8 cellular contexts compared by ENCODE assay signal in the genomic region with DNA sequence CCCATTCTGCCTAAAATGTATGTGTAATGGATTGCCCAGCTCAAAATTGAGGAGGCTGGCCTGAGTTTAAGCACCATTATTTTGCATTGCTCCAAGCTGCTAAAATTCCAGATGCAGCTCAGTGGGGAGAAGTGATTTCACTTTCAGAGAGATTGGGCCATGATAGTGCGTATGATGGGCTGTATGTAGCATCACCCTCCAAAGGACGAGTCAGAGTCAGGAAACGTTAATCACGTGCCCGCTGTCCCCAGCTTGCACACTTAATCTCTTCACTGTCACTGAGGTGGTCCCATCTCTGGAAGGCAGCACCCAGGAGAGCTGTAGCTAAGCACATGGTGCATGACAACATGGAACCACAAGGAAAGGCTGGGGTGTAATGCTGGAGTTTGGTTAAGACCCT.
DNase-seq lines count a peak whose midpoint lies in the region; ATAC-seq and TF ChIP-seq lines count a peak whose summit lies in the region.
"Not testable (repeated sequence)": the region's sequence is repeated elsewhere in the genome, so short reads cannot be mapped to it uniquely, and the experiment has no call there.

No MANE protein-coding gene starts in this region.

- H3K27ac ChIP-seq in DOHH2 (ENCODE audit: low read depth, low read length) (peak overlapping the region; percentile 49; the same call in 1 of the 2 replicates), OCI-LY3 (ENCODE audit: low read length) (peak overlapping the region; percentile 83)

- POLR2A ChIA-PET in activated B cell treated with CpG ODN at 0.5 μM for 24 hours (lab: Charles Lee); activated CD4-positive, alpha-beta memory T cell treated with anti-CD3 and anti-CD28 coated beads for 36 hours (lab: Charles Lee): not testable (repeated sequence)

- ATAC-seq in activated B cell treated with CpG ODN at 0.5 μM for 24 hours (ENCODE audit: low read depth) = peak; percentile 27
- peak; percentile 54 to 68 for ATAC-seq in activated T-cell treated with anti-CD3 and anti-CD28 coated beads, Interleukin-2, amount 50 U/mL, for 72 hours (replicated peaks in 1 of 2)
- ATAC-seq in stimulated activated memory B cell treated with anti-CD40 and anti-IgM and Interleukin-4, amounts not matched to agents 10 μg/mL and 1 μg/mL and 100 μg/mL, for 72 hours = peak; percentile 49

- H3K9ac ChIP-seq in OCI-LY3 (ENCODE audit: low read length) = not testable (repeated sequence)

- not testable (repeated sequence) for H3K4me1 Mint-ChIP-seq in activated B cell treated with CpG ODN at 0.5 μM for 24 hours; activated T-cell treated with anti-CD3 and anti-CD28 coated beads, Interleukin-2, amount 50 U/mL, for 72 hours (ENCODE audit: low read depth); activated naive CD8-positive, alpha-beta T cell (ENCODE audit: low read depth); stimulated activated memory B cell treated with anti-CD40 and anti-IgM and Interleukin-4, amounts not matched to agents 10 μg/mL and 1 μg/mL and 100 μg/mL, for 72 hours
- H3K4me1 Mint-ChIP-seq in activated CD4-positive, alpha-beta memory T cell treated with anti-CD3 and anti-CD28 coated beads for 36 hours (ENCODE audit: low read depth) = peaks cover 22% of the 10 kb centered on the region

- H3K79me2 ChIP-seq in DOHH2 (ENCODE audit: control insufficient read depth, low read length); OCI-LY3 (ENCODE audit: low read length): not testable (repeated sequence)

- intact Hi-C loops in activated B cell treated with CpG ODN at 0.5 μM for 24 hours (cut with micrococcal nuclease); activated CD4-positive, alpha-beta memory T cell treated with anti-CD3 and anti-CD28 coated beads for 36 hours (cut with micrococcal nuclease): not testable (repeated sequence)

- DNase-seq in activated B cell treated with CpG ODN at 0.5 μM for 24 hours; activated T-cell treated with anti-CD3 and anti-CD28 coated beads, Interleukin-2, amount 50 U/mL, for 72 hours: not testable (repeated sequence)
- DNase-seq in activated CD4-positive, alpha-beta memory T cell treated with anti-CD3 and anti-CD28 coated beads for 36 hours = peak; percentile 49
- DNase-seq in stimulated activated CD4-positive, alpha-beta T cell treated with anti-CD3 and anti-CD28 coated beads, Interleukin-15, amount 100 ng/mL, for 24 hours = peak; percentile 28

- H3K4me3 ChIP-seq in DOHH2 (ENCODE audit: low read length) = peak overlapping the region; percentile 42; the same call in 1 of the 2 replicates
- not testable (repeated sequence) for H3K4me3 ChIP-seq in OCI-LY3 (ENCODE audit: low read length)

- H3K4me2 ChIP-seq in DOHH2 (ENCODE audit: low read length) (peak overlapping the region; percentile 46), OCI-LY3 (ENCODE audit: low read length) (peak overlapping the region; percentile 50)

- not testable (repeated sequence) for H4K20me1 ChIP-seq in DOHH2 (ENCODE audit: control insufficient read depth, insufficient read depth, low read depth, low read length); OCI-LY3 (ENCODE audit: insufficient read depth, low read length)

- not testable (repeated sequence) for H3K36me3 Mint-ChIP-seq in activated B cell treated with CpG ODN at 0.5 μM for 24 hours (ENCODE audit: low read depth); activated CD4-positive, alpha-beta memory T cell treated with anti-CD3 and anti-CD28 coated beads for 36 hours; activated T-cell treated with anti-CD3 and anti-CD28 coated beads, Interleukin-2, amount 50 U/mL, for 72 hours (ENCODE audit: insufficient read depth in 2 of 2); activated naive CD8-positive, alpha-beta T cell; stimulated activated memory B cell treated with anti-CD40 and anti-IgM and Interleukin-4, amounts not matched to agents 10 μg/mL and 1 μg/mL and 100 μg/mL, for 72 hours

- CTCF ChIA-PET in activated B cell treated with CpG ODN at 0.5 μM for 24 hours (lab: Charles Lee); activated CD4-positive, alpha-beta memory T cell treated with anti-CD3 and anti-CD28 coated beads for 36 hours (lab: Charles Lee): not testable (repeated sequence)

- H2AFZ ChIP-seq in OCI-LY3 (ENCODE audit: low read depth, low read length) = not testable (repeated sequence)

- not testable (repeated sequence) for H3K27me3 Mint-ChIP-seq in activated B cell treated with CpG ODN at 0.5 μM for 24 hours; activated CD4-positive, alpha-beta memory T cell treated with anti-CD3 and anti-CD28 coated beads for 36 hours; activated T-cell treated with anti-CD3 and anti-CD28 coated beads, Interleukin-2, amount 50 U/mL, for 72 hours (ENCODE audit: low read depth); activated naive CD8-positive, alpha-beta T cell; stimulated activated memory B cell treated with anti-CD40 and anti-IgM and Interleukin-4, amounts not matched to agents 10 μg/mL and 1 μg/mL and 100 μg/mL, for 72 hours

- not testable (repeated sequence) for H3F3A ChIP-seq in DOHH2 (ENCODE audit: control insufficient read depth, insufficient read depth)

- H3K9me3 ChIP-seq in DOHH2 (ENCODE audit: control insufficient read depth, insufficient read depth, low read length); OCI-LY3 (ENCODE audit: insufficient read depth, low read length): not testable (repeated sequence)

- H3K9me2 ChIP-seq in DOHH2 (replicated peaks; ENCODE audit: control insufficient read depth, low read length) = not testable (repeated sequence)

- not testable (repeated sequence) for H3K4me3 Mint-ChIP-seq in activated B cell treated with CpG ODN at 0.5 μM for 24 hours; activated CD4-positive, alpha-beta memory T cell treated with anti-CD3 and anti-CD28 coated beads for 36 hours; activated naive CD8-positive, alpha-beta T cell
- H3K4me3 Mint-ChIP-seq in activated T-cell treated with anti-CD3 and anti-CD28 coated beads, Interleukin-2, amount 50 U/mL, for 72 hours = peak overlapping the region in 1 of 2 donors; percentile 54
- H3K4me3 Mint-ChIP-seq in stimulated activated memory B cell treated with anti-CD40 and anti-IgM and Interleukin-4, amounts not matched to agents 10 μg/mL and 1 μg/mL and 100 μg/mL, for 72 hours = peak overlapping the region; percentile 23

- H3K4me1 ChIP-seq in DOHH2 (ENCODE audit: control insufficient read depth, low read length) (peaks cover 17% of the 10 kb centered on the region), OCI-LY3 (ENCODE audit: low read length) (peaks cover 20% of the 10 kb centered on the region)

- H3K27ac Mint-ChIP-seq in activated B cell treated with CpG ODN at 0.5 μM for 24 hours; activated CD4-positive, alpha-beta memory T cell treated with anti-CD3 and anti-CD28 coated beads for 36 hours; activated T-cell treated with anti-CD3 and anti-CD28 coated beads, Interleukin-2, amount 50 U/mL, for 72 hours; stimulated activated memory B cell treated with anti-CD40 and anti-IgM and Interleukin-4, amounts not matched to agents 10 μg/mL and 1 μg/mL and 100 μg/mL, for 72 hours: not testable (repeated sequence)
- H3K27ac Mint-ChIP-seq in activated naive CD8-positive, alpha-beta T cell = peak overlapping the region; percentile 41

- TF ChIP-seq CTCF in DOHH2 (IDR thresholded peaks at IDR 0.05; ENCODE audit: low read depth, low read length, poor library complexity, severe bottlenecking); OCI-LY3 (IDR thresholded peaks at IDR 0.05; ENCODE audit: low read depth, low read length); activated B cell treated with CpG ODN at 0.5 μM for 24 hours (IDR thresholded peaks at IDR 0.05): not testable (repeated sequence)

- H3K9me3 Mint-ChIP-seq in activated B cell treated with CpG ODN at 0.5 μM for 24 hours; activated CD4-positive, alpha-beta memory T cell treated with anti-CD3 and anti-CD28 coated beads for 36 hours; activated T-cell treated with anti-CD3 and anti-CD28 coated beads, Interleukin-2, amount 50 U/mL, for 72 hours; activated naive CD8-positive, alpha-beta T cell (ENCODE audit: low read depth); stimulated activated memory B cell treated with anti-CD40 and anti-IgM and Interleukin-4, amounts not matched to agents 10 μg/mL and 1 μg/mL and 100 μg/mL, for 72 hours: not testable (repeated sequence)

- not testable (repeated sequence) for H3K36me3 ChIP-seq in DOHH2 (ENCODE audit: control insufficient read depth, low read length); OCI-LY3 (replicated peaks; ENCODE audit: low read depth, low read length)

- not testable (repeated sequence) for H3K27me3 ChIP-seq in DOHH2 (ENCODE audit: control insufficient read depth, low read length); OCI-LY3 (ENCODE audit: low read depth, low read length)
